Comparison of ENCODE assay signal across 1 cellular context in the genomic region with DNA sequence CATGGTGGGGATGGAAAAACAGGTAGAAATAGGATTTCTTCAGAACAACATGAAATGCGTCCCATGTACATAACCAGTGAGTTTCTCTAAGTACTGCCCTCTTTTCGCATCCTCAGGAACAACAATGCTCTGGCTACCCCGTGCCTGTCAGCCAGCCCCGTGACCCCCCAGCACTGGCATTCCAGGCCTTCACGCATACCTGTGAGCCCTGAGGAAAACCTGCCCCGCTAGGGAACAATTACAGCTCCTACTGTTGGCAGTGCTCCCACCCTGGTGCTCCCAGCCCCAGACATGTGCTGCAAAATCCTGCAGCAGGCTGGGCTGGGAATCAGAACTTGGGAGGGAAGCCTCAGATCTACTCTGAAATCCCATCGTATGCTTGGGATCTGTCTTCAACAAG.
TF ChIP-seq lines count a peak whose summit lies in the region.

No MANE protein-coding gene starts in this region.

TF ChIP-seq in endothelial cell of umbilical vein, 7 proteins besides CTCF, POLR2A, EP300 and RAD21:
- TF ChIP-seq MAX (IDR thresholded peaks at IDR 0.05; ENCODE audit: insufficient read depth, insufficient read length) (no peak), FOS (IDR thresholded peaks at IDR 0.05; ENCODE audit: borderline replicate concordance, insufficient read depth, low read length) (no peak), JUN (IDR thresholded peaks at IDR 0.05; ENCODE audit: borderline replicate concordance, insufficient read depth, insufficient read length, low read depth) (no peak)
